Comparison of ENCODE assay signal across 1 cellular context in the genomic region with DNA sequence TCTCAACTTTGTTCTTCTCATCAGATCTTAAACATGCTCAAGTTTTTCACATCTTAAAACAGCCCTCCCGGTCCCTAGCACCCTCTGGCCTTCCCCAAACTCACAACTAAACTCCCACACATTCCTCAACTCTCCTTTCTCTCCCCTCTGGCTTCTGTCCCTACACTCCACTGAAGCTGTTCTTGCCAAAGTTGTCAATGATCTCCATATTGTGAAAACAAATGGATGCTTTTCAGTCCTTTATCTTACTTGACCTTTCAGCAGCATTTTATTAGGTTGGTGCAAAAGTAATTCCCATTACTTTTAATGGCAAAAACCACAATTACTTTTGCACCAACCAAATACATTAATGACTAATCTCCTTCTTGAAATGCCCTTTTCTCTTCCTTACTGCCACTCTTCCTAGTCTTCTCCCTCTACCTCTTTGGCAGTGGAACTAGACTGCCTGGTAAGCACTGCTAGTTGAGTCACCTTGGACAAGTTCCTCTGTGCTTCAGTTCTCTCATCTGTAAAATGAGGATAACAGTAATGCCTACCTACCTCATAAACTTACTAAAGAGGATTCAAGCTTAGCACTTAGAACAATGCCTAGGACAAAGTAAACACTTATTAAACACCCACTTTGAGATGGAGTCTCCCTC.
TF ChIP-seq lines count a peak whose summit lies in the region.

No MANE protein-coding gene starts in this region.

TF ChIP-seq in HCT116, 20 proteins besides CTCF, POLR2A, EP300 and RAD21 (continued from another document):
- TF ChIP-seq, protein P1, sequence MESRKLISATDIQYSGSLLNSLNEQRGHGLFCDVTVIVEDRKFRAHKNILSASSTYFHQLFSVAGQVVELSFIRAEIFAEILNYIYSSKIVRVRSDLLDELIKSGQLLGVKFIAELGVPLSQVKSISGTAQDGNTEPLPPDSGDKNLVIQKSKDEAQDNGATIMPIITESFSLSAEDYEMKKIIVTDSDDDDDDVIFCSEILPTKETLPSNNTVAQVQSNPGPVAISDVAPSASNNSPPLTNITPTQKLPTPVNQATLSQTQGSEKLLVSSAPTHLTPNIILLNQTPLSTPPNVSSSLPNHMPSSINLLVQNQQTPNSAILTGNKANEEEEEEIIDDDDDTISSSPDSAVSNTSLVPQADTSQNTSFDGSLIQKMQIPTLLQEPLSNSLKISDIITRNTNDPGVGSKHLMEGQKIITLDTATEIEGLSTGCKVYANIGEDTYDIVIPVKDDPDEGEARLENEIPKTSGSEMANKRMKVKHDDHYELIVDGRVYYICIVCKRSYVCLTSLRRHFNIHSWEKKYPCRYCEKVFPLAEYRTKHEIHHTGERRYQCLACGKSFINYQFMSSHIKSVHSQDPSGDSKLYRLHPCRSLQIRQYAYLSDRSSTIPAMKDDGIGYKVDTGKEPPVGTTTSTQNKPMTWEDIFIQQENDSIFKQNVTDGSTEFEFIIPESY (IDR thresholded peaks at IDR 0.05; ENCODE audit: extremely low read depth, insufficient replicate concordance, low read length): no peak
- no peak for TF ChIP-seq YY1 (IDR thresholded peaks at IDR 0.05; ENCODE audit: extremely low read depth, insufficient replicate concordance, low read depth, low read length)
- TF ChIP-seq CEBPB (IDR thresholded peaks at IDR 0.05; ENCODE audit: low read depth): no peak
- TF ChIP-seq, protein P2, sequence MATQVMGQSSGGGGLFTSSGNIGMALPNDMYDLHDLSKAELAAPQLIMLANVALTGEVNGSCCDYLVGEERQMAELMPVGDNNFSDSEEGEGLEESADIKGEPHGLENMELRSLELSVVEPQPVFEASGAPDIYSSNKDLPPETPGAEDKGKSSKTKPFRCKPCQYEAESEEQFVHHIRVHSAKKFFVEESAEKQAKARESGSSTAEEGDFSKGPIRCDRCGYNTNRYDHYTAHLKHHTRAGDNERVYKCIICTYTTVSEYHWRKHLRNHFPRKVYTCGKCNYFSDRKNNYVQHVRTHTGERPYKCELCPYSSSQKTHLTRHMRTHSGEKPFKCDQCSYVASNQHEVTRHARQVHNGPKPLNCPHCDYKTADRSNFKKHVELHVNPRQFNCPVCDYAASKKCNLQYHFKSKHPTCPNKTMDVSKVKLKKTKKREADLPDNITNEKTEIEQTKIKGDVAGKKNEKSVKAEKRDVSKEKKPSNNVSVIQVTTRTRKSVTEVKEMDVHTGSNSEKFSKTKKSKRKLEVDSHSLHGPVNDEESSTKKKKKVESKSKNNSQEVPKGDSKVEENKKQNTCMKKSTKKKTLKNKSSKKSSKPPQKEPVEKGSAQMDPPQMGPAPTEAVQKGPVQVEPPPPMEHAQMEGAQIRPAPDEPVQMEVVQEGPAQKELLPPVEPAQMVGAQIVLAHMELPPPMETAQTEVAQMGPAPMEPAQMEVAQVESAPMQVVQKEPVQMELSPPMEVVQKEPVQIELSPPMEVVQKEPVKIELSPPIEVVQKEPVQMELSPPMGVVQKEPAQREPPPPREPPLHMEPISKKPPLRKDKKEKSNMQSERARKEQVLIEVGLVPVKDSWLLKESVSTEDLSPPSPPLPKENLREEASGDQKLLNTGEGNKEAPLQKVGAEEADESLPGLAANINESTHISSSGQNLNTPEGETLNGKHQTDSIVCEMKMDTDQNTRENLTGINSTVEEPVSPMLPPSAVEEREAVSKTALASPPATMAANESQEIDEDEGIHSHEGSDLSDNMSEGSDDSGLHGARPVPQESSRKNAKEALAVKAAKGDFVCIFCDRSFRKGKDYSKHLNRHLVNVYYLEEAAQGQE (IDR thresholded peaks at IDR 0.05; ENCODE audit: low read depth): no peak
- no peak for TF ChIP-seq SRF (IDR thresholded peaks at IDR 0.05; ENCODE audit: low read depth)
- TF ChIP-seq, protein P3, sequence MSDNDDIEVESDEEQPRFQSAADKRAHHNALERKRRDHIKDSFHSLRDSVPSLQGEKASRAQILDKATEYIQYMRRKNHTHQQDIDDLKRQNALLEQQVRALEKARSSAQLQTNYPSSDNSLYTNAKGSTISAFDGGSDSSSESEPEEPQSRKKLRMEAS (IDR thresholded peaks at IDR 0.05): no peak
- no peak for TF ChIP-seq FOSL1 (IDR thresholded peaks at IDR 0.05; ENCODE audit: low read depth)
- TF ChIP-seq EZH2 (IDR thresholded peaks at IDR 0.05): no peak
- TF ChIP-seq ZFX (IDR thresholded peaks at IDR 0.05): no peak
- TF ChIP-seq SIN3A (IDR thresholded peaks at IDR 0.05; ENCODE audit: low read depth): no peak
TF ChIP-seq in HCT116: peak in this region for 0.
